In genomic region chr4:7803371-7803770, GRCh38 we compare ENCODE assay signal across 17 cellular contexts.
A peak's percentile ranks its signal among the peaks of the same experiment; 100 is the strongest.
DNase-seq lines count a peak whose midpoint lies in the region; TF ChIP-seq lines count a peak whose summit lies in the region.
"Had no signal": no experiment of that assay in that cellular context is flagged by ENCODE, and none has a peak within 500 bp of the region (broad histone marks: within the 10 kb centered on the region; RNA-seq: fewer than 3 reads in every experiment).

No MANE protein-coding gene starts in this region.

- H3K9me3 ChIP-seq in BLaER1 (peaks cover 3% of the 10 kb centered on the region; the same call in 1 of the 2 replicates), HUES6 (ENCODE audit: control insufficient read depth, insufficient read depth, low read depth, low read length) (no peaks in the 10 kb centered on the region; the same call in 1 of the 2 replicates), esophagus muscularis mucosa (no peaks in the 10 kb centered on the region)
- H3K9me3 ChIP-seq: Peyer's patch, SJSA1, testis had no signal

- H3K4me2 ChIP-seq in BLaER1: peak overlapping the region; percentile 36
- H3K4me2 ChIP-seq: KMS-11 had no signal

- DNase-seq in esophagus muscularis mucosa (ENCODE audit: extremely low spot score): no peak
- DNase-seq in progenitor cell of endocrine pancreas (ENCODE audit: low spot score, unreplicated experiment): no peak
- DNase-seq in MV-4-11 (lab: John Stamatoyannopoulos, UW): no peak
- DNase-seq in HK-2 (ENCODE audit: unreplicated experiment): no peak
- no peak for DNase-seq in activated CD4-positive, CD25-positive, alpha-beta regulatory T cell treated with anti-CD3 and anti-CD28 coated beads, Interleukin-2, amount 50 U/mL, for 72 hours
- DNase-seq: NCI-H524 treated with DMSO at 0.1 percent for 48 hours had no signal

- H3K27ac ChIP-seq in BLaER1 (0 out of 2 replicates have a peak overlapping the region, but pooled peaks have one; percentile 22), HUES6 (ENCODE audit: low read depth, low read length) (peak overlapping the region; percentile 84), esophagus muscularis mucosa (replicated peaks in 1 of 4) (peak overlapping the region; percentile 9 to 85 (median 82))
- H3K27ac ChIP-seq: KMS-11, Peyer's patch, testis had no signal

- WGBS in esophagus muscularis mucosa: 83% methylated on average over 4 of the region's 7 CpGs

- H4K20me1 ChIP-seq in BLaER1: no peaks in the 10 kb centered on the region

- H3K4me1 Mint-ChIP-seq in progenitor cell of endocrine pancreas (ENCODE audit: low read depth): peaks cover 30% of the 10 kb centered on the region

- H3K36me3 Mint-ChIP-seq in progenitor cell of endocrine pancreas (ENCODE audit: insufficient read depth): peaks cover 22% of the 10 kb centered on the region

- H3K36me3 ChIP-seq in BLaER1 (peaks cover 31% of the 10 kb centered on the region), HUES6 (ENCODE audit: control insufficient read depth, insufficient read depth, low read length) (peaks cover 36% of the 10 kb centered on the region), esophagus muscularis mucosa (peaks cover 10 to 25% (median 21%) of the 10 kb centered on the region in 4 donors)

- no peak overlapping the region for H3K4me3 ChIP-seq in BLaER1
- no peak overlapping the region for H3K4me3 ChIP-seq in HUES6 (ENCODE audit: low read depth, low read length)
- no peak overlapping the region for H3K4me3 ChIP-seq in esophagus muscularis mucosa
- H3K4me3 ChIP-seq: Peyer's patch, SJSA1, testis had no signal

- peak overlapping the region; percentile 14 for H3K27ac Mint-ChIP-seq in progenitor cell of endocrine pancreas
- H3K27ac Mint-ChIP-seq: CD14-positive monocyte; stimulated activated effector memory CD8-positive, alpha-beta T cell treated with anti-CD3 and anti-CD28 coated beads, Interleukin-12 subunit alpha, Interleukin-12 subunit beta, amount 100 ng/mL, for 72 hours had no signal

- no peaks in the 10 kb centered on the region for H3K27me3 ChIP-seq in BLaER1
- no peaks in the 10 kb centered on the region for H3K27me3 ChIP-seq in HUES6 (ENCODE audit: control insufficient read depth, insufficient read depth, low read length)
- H3K27me3 ChIP-seq in esophagus muscularis mucosa: no peaks in the 10 kb centered on the region
- H3K27me3 ChIP-seq: Peyer's patch, SJSA1, testis had no signal

- H3K9me3 Mint-ChIP-seq in progenitor cell of endocrine pancreas (ENCODE audit: low read depth): no peaks in the 10 kb centered on the region
- H3K9me3 Mint-ChIP-seq: activated T-cell treated with anti-CD3 and anti-CD28 coated beads, Interleukin-2, amount 50 U/mL, for 4 hours; stimulated activated effector memory CD8-positive, alpha-beta T cell treated with anti-CD3 and anti-CD28 coated beads, Interleukin-12 subunit alpha, Interleukin-12 subunit beta, amount 100 ng/mL, for 72 hours had no signal

- TF ChIP-seq EP300 in esophagus muscularis mucosa (IDR thresholded peaks at IDR 0.05): no peak

- no peaks in the 10 kb centered on the region for H3K27me3 Mint-ChIP-seq in progenitor cell of endocrine pancreas
- H3K27me3 Mint-ChIP-seq: activated CD4-positive, alpha-beta T cell treated with anti-CD3 and anti-CD28 coated beads for 36 hours; T-helper 17 cell had no signal

- no peak overlapping the region for H3K4me3 Mint-ChIP-seq in progenitor cell of endocrine pancreas (ENCODE audit: low read depth)
- H3K4me3 Mint-ChIP-seq: activated CD4-positive, alpha-beta T cell treated with anti-CD3 and anti-CD28 coated beads for 36 hours; activated T-cell treated with anti-CD3 and anti-CD28 coated beads, Interleukin-2, amount 50 U/mL, for 4 hours; CD14-positive monocyte; stimulated activated effector memory CD8-positive, alpha-beta T cell treated with anti-CD3 and anti-CD28 coated beads, Interleukin-12 subunit alpha, Interleukin-12 subunit beta, amount 100 ng/mL, for 72 hours; T-helper 17 cell had no signal

- H3K4me1 ChIP-seq in BLaER1 (peaks cover 15% of the 10 kb centered on the region), HUES6 (ENCODE audit: control insufficient read depth, insufficient read depth, low read length) (peaks cover 37% of the 10 kb centered on the region), esophagus muscularis mucosa (peaks cover 42 to 58% (median 54%) of the 10 kb centered on the region in 4 donors)

- no peak for TF ChIP-seq CTCF in esophagus muscularis mucosa (IDR thresholded peaks at IDR 0.05)
- TF ChIP-seq CTCF in progenitor cell of endocrine pancreas (IDR thresholded peaks at IDR 0.05; ENCODE audit: unreplicated experiment): no peak

- intact Hi-C loops in esophagus muscularis mucosa (cut with DNase I): loop anchor here (2.0 kb wide), 2 partner anchors 33 to 43 kb away; no protein-coding TSS in a partner anchor

- no peak for TF ChIP-seq POLR2A in esophagus muscularis mucosa (IDR thresholded peaks at IDR 0.05; ENCODE audit: low read depth)

- H3K9ac ChIP-seq in BLaER1 (peak overlapping the region; percentile 27; the same call in 1 of the 2 replicates), HUES6 (ENCODE audit: low read length) (no peak overlapping the region)
- H3K9ac ChIP-seq: KMS-11 had no signal

Comparison
In these comparisons a context has a peak if more than half of its experiments do, and no peak if none do; other contexts are left out.
1. H3K27ac ChIP-seq: peak in every context shown above with its lines; median percentile 84 in HUES6; 82 in esophagus muscularis mucosa; 22 in BLaER1.